Comparison of ENCODE assay signal across 11 cellular contexts in genomic region chr22:42365337-42365865, GRCh38.
A peak's percentile ranks its signal among the peaks of the same experiment; 100 is the strongest.
DNase-seq lines count a peak whose midpoint lies in the region; ATAC-seq and TF ChIP-seq lines count a peak whose summit lies in the region.
"Had no signal": no experiment of that assay in that cellular context is flagged by ENCODE, and none has a peak within 500 bp of the region (broad histone marks: within the 10 kb centered on the region; RNA-seq: fewer than 3 reads in every experiment).

No MANE protein-coding gene starts in this region.

- H3K9me3 ChIP-seq in SK-N-SH (no peaks in the 10 kb centered on the region), tibial nerve (no peaks in the 10 kb centered on the region)
- H3K9me3 ChIP-seq: ovary had no signal

- no peak overlapping the region for H3K4me3 ChIP-seq in SK-N-SH (ENCODE audit: low read depth in 2 of 2, low read length in 1 of 2)
- H3K4me3 ChIP-seq in tibial nerve, result peak overlapping the region in 1 of 4 donors; percentile 26
- H3K4me3 ChIP-seq: ovary had no signal

- H3K27me3 ChIP-seq in SK-N-SH (ENCODE audit: insufficient read depth), result no peaks in the 10 kb centered on the region
- no peaks in the 10 kb centered on the region for H3K27me3 ChIP-seq in layer of hippocampus (ENCODE audit: control insufficient read depth, insufficient read depth, low read length)
- peaks cover 0 to 22% of the 10 kb centered on the region in 2 donors for H3K27me3 ChIP-seq in tibial nerve
- H3K27me3 ChIP-seq: ovary had no signal

- H3K9me3 Mint-ChIP-seq in WTC11 (no peaks in the 10 kb centered on the region), CD14-positive monocyte (peaks cover 0 to 11% (median 7%) of the 10 kb centered on the region in 7 donors)
- H3K9me3 Mint-ChIP-seq: activated B cell treated with CpG ODN at 0.5 μM for 24 hours had no signal

- no peaks in the 10 kb centered on the region for H4K20me1 ChIP-seq in SK-N-SH (ENCODE audit: insufficient read depth)

- WGBS in SK-N-SH (ENCODE audit: low lambda C conversion rate), result 48% methylated on average over 4 of the region's 10 CpGs
- 25 to 27% methylated on average over 6 to 10 of the region's 10 CpGs for WGBS in tibial nerve, 2 donors

- H3K9me2 ChIP-seq in SK-N-SH, result no peaks in the 10 kb centered on the region

- POLR2A ChIA-PET in SK-N-SH (lab: Yijun Ruan, JAX), result interaction anchor here (0.6 to 1.5 kb wide), 2 partner anchors 11 to 35 kb away, joined by 3 read pairs; no protein-coding TSS in a partner anchor
- POLR2A ChIA-PET in WTC11 (lab: Charles Lee), result interaction anchor here (1.0 kb wide), 1 partner anchor 74 kb away, joined by 3 read pairs; no protein-coding TSS in a partner anchor

- TF ChIP-seq EP300 in SK-N-SH (IDR thresholded peaks at IDR 0.05; ENCODE audit: borderline replicate concordance in 1 of 2, low read depth in 1 of 2, low read length in 1 of 2) (peak in 1 of 2 experiments; percentile 6; a peak in 1 of 4 replicates), tibial nerve (IDR thresholded peaks at IDR 0.05) (no peak)

- H3K27ac Mint-ChIP-seq in WTC11, result peak overlapping the region; percentile 73
- H3K27ac Mint-ChIP-seq in CD14-positive monocyte, result no peak overlapping the region
- H3K27ac Mint-ChIP-seq: activated B cell treated with CpG ODN at 0.5 μM for 24 hours had no signal

- H2AFZ ChIP-seq in SK-N-SH (ENCODE audit: low read depth), result no peak overlapping the region

- H3K36me3 Mint-ChIP-seq in WTC11, result peaks cover 3% of the 10 kb centered on the region; the same call in 1 of the 2 replicates
- H3K36me3 Mint-ChIP-seq in CD14-positive monocyte, result peaks cover 5 to 6% of the 10 kb centered on the region in 2 donors

- H3K9ac ChIP-seq in SK-N-SH, result no peak overlapping the region

- ATAC-seq in SK-N-SH treated with all-trans-retinoic acid at 6 μM for 48 hours (no peak), WTC11 (peak; percentile 8), GM19328 (IDR thresholded peaks at IDR 0.05; ENCODE audit: unreplicated experiment) (no peak)

- H3F3A ChIP-seq in SK-N-SH (replicated peaks; ENCODE audit: insufficient read depth), result no peaks in the 10 kb centered on the region

- TF ChIP-seq POLR2A in tibial nerve (IDR thresholded peaks at IDR 0.05), result no peak

- peaks cover 3% of the 10 kb centered on the region; the same call in 1 of the 2 replicates for H3K27me3 Mint-ChIP-seq in WTC11 (ENCODE audit: low read depth)
- peaks cover 60 to 85% (median 62%) of the 10 kb centered on the region in 3 donors for H3K27me3 Mint-ChIP-seq in CD14-positive monocyte (ENCODE audit: low read depth in 3 of 3)

- no peak overlapping the region for H3K4me2 ChIP-seq in SK-N-SH

- peaks cover 0 to 43% of the 10 kb centered on the region in 2 experiments; a peak in 2 of 4 replicates for H3K4me1 ChIP-seq in SK-N-SH (ENCODE audit: control insufficient read depth in 1 of 2, insufficient read depth in 2 of 2, low read depth in 1 of 2, low read length in 1 of 2)
- peaks cover 0 to 57% (median 24%) of the 10 kb centered on the region in 4 donors for H3K4me1 ChIP-seq in tibial nerve

- intact Hi-C loops in CD14-positive monocyte (cut with micrococcal nuclease), result loop anchor here in 1 of 2 donors (5.0 kb wide), 1 partner anchor 63 kb away; no protein-coding TSS in a partner anchor

- TF ChIP-seq CTCF in SK-N-SH (IDR thresholded peaks at IDR 0.05), result no peak
- no peak for TF ChIP-seq CTCF in WTC11 (IDR thresholded peaks at IDR 0.05)
- TF ChIP-seq CTCF in tibial nerve (IDR thresholded peaks at IDR 0.05), result no peak
- no peak for TF ChIP-seq CTCF in CD14-positive monocyte (IDR thresholded peaks at IDR 0.05)

- no peak for TF ChIP-seq RAD21 in SK-N-SH (IDR thresholded peaks at IDR 0.05; ENCODE audit: low read length)

- H3K4me1 Mint-ChIP-seq in WTC11 (peaks cover 56% of the 10 kb centered on the region), CD14-positive monocyte (peaks cover 23% of the 10 kb centered on the region)

- H3K4me3 Mint-ChIP-seq in WTC11 (peak overlapping the region; percentile 86), CD14-positive monocyte (peak overlapping the region in 1 of 2 donors; percentile 67)
- H3K4me3 Mint-ChIP-seq: activated B cell treated with CpG ODN at 0.5 μM for 24 hours had no signal

- H3K27ac ChIP-seq in SK-N-SH (ENCODE audit: low read depth in 2 of 2, low read length in 1 of 2), result peak overlapping the region in 1 of 2 experiments; percentile 86; a peak in 2 of 4 replicates
- peak overlapping the region; percentile 35 for H3K27ac ChIP-seq in layer of hippocampus (ENCODE audit: low read depth, low read length)
- peak overlapping the region; percentile 44 to 77 (median 66) for H3K27ac ChIP-seq in tibial nerve
- H3K27ac ChIP-seq: brain microvascular endothelial cell had no signal

- DNase-seq in SK-N-SH (peak; percentile 64), WTC11 (ENCODE audit: low spot score) (peak; percentile 46), tibial nerve (ENCODE audit: low spot score in 2 of 2) (peak in 1 of 2 donors; percentile 38), CD14-positive monocyte (ENCODE audit: low spot score) (no peak), globus pallidus (ENCODE audit: low spot score) (no peak)
- DNase-seq: activated B cell treated with CpG ODN at 0.5 μM for 24 hours, brain microvascular endothelial cell had no signal

- H3K36me3 ChIP-seq in SK-N-SH (replicated peaks in 1 of 2; ENCODE audit: control insufficient read depth in 1 of 2, insufficient read depth in 2 of 2, low read length in 1 of 2) (no peaks in the 10 kb centered on the region), tibial nerve (no peaks in the 10 kb centered on the region)
- H3K36me3 ChIP-seq: brain microvascular endothelial cell, ovary had no signal

- CTCF ChIA-PET in SK-N-SH (lab: Yijun Ruan, JAX), result interaction anchor here (1.1 to 1.2 kb wide), 2 partner anchors 24 to 78 kb away, joined by 3 to 5 read pairs; no protein-coding TSS in a partner anchor
- CTCF ChIA-PET in WTC11 (lab: Charles Lee), result interaction anchor here (0.9 to 2.7 kb wide), 7 partner anchors 11 to 439 kb away, joined by 3 to 12 read pairs (median 8); partner anchors contain the start of gene TNFRSF13C

- H3K79me2 ChIP-seq in SK-N-SH (ENCODE audit: insufficient read depth), result no peaks in the 10 kb centered on the region

TF ChIP-seq in SK-N-SH, 30 proteins besides CTCF, POLR2A, EP300 and RAD21:
- 0 out of 2 replicates have a peak, but pooled peaks have one; percentile 8 for TF ChIP-seq MXI1 (IDR thresholded peaks at IDR 0.05; ENCODE audit: low read depth, low read length)
- 0 out of 2 replicates have a peak, but pooled peaks have one; percentile 16 for TF ChIP-seq GATA2 (CRISPR knock-in tag; IDR thresholded peaks at IDR 0.05)
- no peak for TF ChIP-seq FOSL2 (IDR thresholded peaks at IDR 0.05; ENCODE audit: borderline replicate concordance, low read depth)
TF ChIP-seq in SK-N-SH: peak in this region for 2.

TF ChIP-seq in SK-N-SH treated with all-trans-retinoic acid at 6 μM for 48 hours, 23 proteins besides CTCF, POLR2A, EP300 and RAD21 (continues in another document):
- TF ChIP-seq SNAI2 (CRISPR knock-in tag; IDR thresholded peaks at IDR 0.05), result no peak
- TF ChIP-seq ZFP30 (CRISPR knock-in tag; IDR thresholded peaks at IDR 0.05), result no peak
- no peak for TF ChIP-seq OSR1 (CRISPR knock-in tag; IDR thresholded peaks at IDR 0.05)
- TF ChIP-seq ZC3H10 (CRISPR knock-in tag; IDR thresholded peaks at IDR 0.05), result no peak
- TF ChIP-seq, protein P1, sequence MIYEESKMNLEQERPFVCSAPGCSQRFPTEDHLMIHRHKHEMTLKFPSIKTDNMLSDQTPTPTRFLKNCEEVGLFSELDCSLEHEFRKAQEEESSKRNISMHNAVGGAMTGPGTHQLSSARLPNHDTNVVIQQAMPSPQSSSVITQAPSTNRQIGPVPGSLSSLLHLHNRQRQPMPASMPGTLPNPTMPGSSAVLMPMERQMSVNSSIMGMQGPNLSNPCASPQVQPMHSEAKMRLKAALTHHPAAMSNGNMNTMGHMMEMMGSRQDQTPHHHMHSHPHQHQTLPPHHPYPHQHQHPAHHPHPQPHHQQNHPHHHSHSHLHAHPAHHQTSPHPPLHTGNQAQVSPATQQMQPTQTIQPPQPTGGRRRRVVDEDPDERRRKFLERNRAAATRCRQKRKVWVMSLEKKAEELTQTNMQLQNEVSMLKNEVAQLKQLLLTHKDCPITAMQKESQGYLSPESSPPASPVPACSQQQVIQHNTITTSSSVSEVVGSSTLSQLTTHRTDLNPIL (CRISPR knock-in tag; IDR thresholded peaks at IDR 0.05; ENCODE audit: low read depth), result no peak
- no peak for TF ChIP-seq ZFP3 (CRISPR knock-in tag; IDR thresholded peaks at IDR 0.05)
- TF ChIP-seq RARB (CRISPR knock-in tag; IDR thresholded peaks at IDR 0.05), result no peak
- TF ChIP-seq TCF4 (CRISPR knock-in tag; IDR thresholded peaks at IDR 0.05; ENCODE audit: borderline replicate concordance), result no peak
- no peak for TF ChIP-seq ZNF8 (CRISPR knock-in tag; IDR thresholded peaks at IDR 0.05)
- no peak for TF ChIP-seq PPARA (CRISPR knock-in tag; IDR thresholded peaks at IDR 0.05; ENCODE audit: borderline replicate concordance)
- TF ChIP-seq ESRRG (CRISPR knock-in tag; IDR thresholded peaks at IDR 0.05), result no peak

TF ChIP-seq in WTC11, 78 proteins besides CTCF, POLR2A, EP300 and RAD21 (continues in another document):
- TF ChIP-seq ZNF317 (CRISPR knock-in tag; IDR thresholded peaks at IDR 0.05; ENCODE audit: borderline replicate concordance, low read depth) (no peak), ZNF219 (CRISPR knock-in tag; IDR thresholded peaks at IDR 0.05; ENCODE audit: borderline replicate concordance) (no peak), ZNF423 (CRISPR knock-in tag; IDR thresholded peaks at IDR 0.05) (peak; percentile 93), USF2 (CRISPR knock-in tag; IDR thresholded peaks at IDR 0.05) (0 out of 2 replicates have a peak, but pooled peaks have one; percentile 16), ZBTB21 (CRISPR knock-in tag; IDR thresholded peaks at IDR 0.05; ENCODE audit: borderline replicate concordance) (peak; percentile 27; the same call in 1 of the 2 replicates)

Comparison
In these comparisons a context has a peak if more than half of its experiments do, and no peak if none do; other contexts are left out.
1. DNase-seq: peak in SK-N-SH (single experiment) and WTC11 (single experiment); none in CD14-positive monocyte (single experiment) and globus pallidus (single experiment).
2. Of the 6 proteins assayed by ChIP-seq in both WTC11 and SK-N-SH: peak only in WTC11: MAX and USF2; only in SK-N-SH: none; in both: none; in neither: 4.